ENCODE assay signal across 1 cellular context in the genomic region with DNA sequence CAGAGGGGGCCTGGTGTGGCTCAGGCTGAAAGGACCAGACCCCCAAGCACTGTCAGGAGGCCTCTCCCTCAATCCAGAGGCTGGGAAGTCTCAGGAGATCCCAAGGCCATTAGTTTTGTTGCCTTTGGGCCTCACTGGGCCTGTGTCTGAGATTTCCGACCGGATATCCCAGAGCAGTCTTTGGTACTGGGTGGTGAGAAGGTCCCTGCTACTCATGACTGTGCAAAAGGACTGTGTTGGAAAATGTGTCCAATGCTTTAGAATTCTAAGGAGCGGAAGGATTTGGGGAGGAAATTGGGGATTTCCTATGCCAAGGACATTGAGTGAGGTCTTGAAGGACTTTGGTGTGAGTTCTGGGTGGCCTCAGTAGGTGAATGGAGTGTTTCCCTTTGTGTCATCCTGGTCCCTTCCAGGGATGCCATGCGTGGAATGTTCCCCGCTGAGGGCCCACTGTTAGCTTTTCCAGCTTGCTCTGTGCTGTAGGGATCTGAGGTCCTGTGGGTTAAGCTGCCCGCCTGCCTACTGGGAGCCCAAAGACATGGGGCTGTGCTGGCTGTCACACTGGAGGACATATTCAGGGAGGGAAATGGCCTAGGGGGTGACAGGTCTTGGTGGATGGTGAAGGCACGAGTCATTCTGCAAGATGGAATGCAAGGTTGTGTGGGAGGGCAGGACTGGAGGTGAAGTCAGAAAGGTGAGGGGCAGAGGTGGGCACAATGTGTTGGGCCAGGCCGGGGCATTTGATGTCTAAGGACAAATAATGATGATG.
TF ChIP-seq lines count a peak whose summit lies in the region.

No MANE protein-coding gene starts in this region.

TF ChIP-seq in SK-N-SH treated with all-trans-retinoic acid at 6 μM for 48 hours, 23 proteins besides CTCF, POLR2A, EP300 and RAD21 (continued from another document):
- TF ChIP-seq, protein P1, sequence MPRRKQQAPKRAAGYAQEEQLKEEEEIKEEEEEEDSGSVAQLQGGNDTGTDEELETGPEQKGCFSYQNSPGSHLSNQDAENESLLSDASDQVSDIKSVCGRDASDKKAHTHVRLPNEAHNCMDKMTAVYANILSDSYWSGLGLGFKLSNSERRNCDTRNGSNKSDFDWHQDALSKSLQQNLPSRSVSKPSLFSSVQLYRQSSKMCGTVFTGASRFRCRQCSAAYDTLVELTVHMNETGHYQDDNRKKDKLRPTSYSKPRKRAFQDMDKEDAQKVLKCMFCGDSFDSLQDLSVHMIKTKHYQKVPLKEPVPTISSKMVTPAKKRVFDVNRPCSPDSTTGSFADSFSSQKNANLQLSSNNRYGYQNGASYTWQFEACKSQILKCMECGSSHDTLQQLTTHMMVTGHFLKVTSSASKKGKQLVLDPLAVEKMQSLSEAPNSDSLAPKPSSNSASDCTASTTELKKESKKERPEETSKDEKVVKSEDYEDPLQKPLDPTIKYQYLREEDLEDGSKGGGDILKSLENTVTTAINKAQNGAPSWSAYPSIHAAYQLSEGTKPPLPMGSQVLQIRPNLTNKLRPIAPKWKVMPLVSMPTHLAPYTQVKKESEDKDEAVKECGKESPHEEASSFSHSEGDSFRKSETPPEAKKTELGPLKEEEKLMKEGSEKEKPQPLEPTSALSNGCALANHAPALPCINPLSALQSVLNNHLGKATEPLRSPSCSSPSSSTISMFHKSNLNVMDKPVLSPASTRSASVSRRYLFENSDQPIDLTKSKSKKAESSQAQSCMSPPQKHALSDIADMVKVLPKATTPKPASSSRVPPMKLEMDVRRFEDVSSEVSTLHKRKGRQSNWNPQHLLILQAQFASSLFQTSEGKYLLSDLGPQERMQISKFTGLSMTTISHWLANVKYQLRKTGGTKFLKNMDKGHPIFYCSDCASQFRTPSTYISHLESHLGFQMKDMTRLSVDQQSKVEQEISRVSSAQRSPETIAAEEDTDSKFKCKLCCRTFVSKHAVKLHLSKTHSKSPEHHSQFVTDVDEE (CRISPR knock-in tag; IDR thresholded peaks at IDR 0.05), result no peak
- TF ChIP-seq ZNF565 (CRISPR knock-in tag; conservative IDR thresholded peaks at IDR 0.05; ENCODE audit: low read depth), result no peak
- no peak for TF ChIP-seq ZNF8 (CRISPR knock-in tag; IDR thresholded peaks at IDR 0.05)
- TF ChIP-seq ZFP30 (CRISPR knock-in tag; IDR thresholded peaks at IDR 0.05), result no peak
- TF ChIP-seq RARB (CRISPR knock-in tag; IDR thresholded peaks at IDR 0.05), result no peak
- no peak for TF ChIP-seq GLIS3 (CRISPR knock-in tag; IDR thresholded peaks at IDR 0.05)
- TF ChIP-seq, protein P2, sequence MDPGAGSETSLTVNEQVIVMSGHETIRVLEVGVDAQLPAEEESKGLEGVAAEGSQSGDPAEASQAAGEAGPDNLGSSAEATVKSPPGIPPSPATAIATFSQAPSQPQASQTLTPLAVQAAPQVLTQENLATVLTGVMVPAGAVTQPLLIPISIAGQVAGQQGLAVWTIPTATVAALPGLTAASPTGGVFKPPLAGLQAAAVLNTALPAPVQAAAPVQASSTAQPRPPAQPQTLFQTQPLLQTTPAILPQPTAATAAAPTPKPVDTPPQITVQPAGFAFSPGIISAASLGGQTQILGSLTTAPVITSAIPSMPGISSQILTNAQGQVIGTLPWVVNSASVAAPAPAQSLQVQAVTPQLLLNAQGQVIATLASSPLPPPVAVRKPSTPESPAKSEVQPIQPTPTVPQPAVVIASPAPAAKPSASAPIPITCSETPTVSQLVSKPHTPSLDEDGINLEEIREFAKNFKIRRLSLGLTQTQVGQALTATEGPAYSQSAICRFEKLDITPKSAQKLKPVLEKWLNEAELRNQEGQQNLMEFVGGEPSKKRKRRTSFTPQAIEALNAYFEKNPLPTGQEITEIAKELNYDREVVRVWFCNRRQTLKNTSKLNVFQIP (CRISPR knock-in tag; IDR thresholded peaks at IDR 0.05; ENCODE audit: borderline replicate concordance, low read depth), result no peak
- no peak for TF ChIP-seq SNAI2 (CRISPR knock-in tag; IDR thresholded peaks at IDR 0.05)
- TF ChIP-seq TCF4 (CRISPR knock-in tag; IDR thresholded peaks at IDR 0.05; ENCODE audit: borderline replicate concordance), result no peak
